In genomic region chr12:89768586-89769482, GRCh38 we compare ENCODE assay signal across 9 cellular contexts.
A peak's percentile ranks its signal among the peaks of the same experiment; 100 is the strongest.
DNase-seq lines count a peak whose midpoint lies in the region; ATAC-seq, FAIRE-seq and TF ChIP-seq lines count a peak whose summit lies in the region.
"Had no signal": no experiment of that assay in that cellular context is flagged by ENCODE, and none has a peak within 500 bp of the region (broad histone marks: within the 10 kb centered on the region; RNA-seq: fewer than 3 reads in every experiment).

No MANE protein-coding gene starts in this region.

- H3K27me3 ChIP-seq in astrocyte (ENCODE audit: insufficient read depth, low read length) = no peaks in the 10 kb centered on the region

- FAIRE-seq in astrocyte (lab: Jason Lieb, UNC) = no peak

- H4K20me1 ChIP-seq in astrocyte (ENCODE audit: insufficient read depth, low read length) = no peaks in the 10 kb centered on the region

- ATAC-seq in HG03342 (IDR thresholded peaks at IDR 0.05; ENCODE audit: unreplicated experiment) = no peak

- H2AFZ ChIP-seq in astrocyte (ENCODE audit: low read depth, low read length) = no peak overlapping the region

- H3K4me3 ChIP-seq in astrocyte (ENCODE audit: insufficient read depth, low read depth, low read length) = no peak overlapping the region

- H3K9ac ChIP-seq in astrocyte (ENCODE audit: low read length) = no peak overlapping the region

- intact Hi-C loops in activated T-helper 1 cell treated with anti-CD3 and anti-CD28 coated beads, Interleukin-12 subunit alpha, Interleukin-12 subunit beta, Interleukin-2, Interleukin-4 antibody, amounts not matched to agents 30 ng/mL and 10 ng/mL and 1 ng/mL, durations not matched to agents 14 hours and 24 hours and 36 hours (cut with micrococcal nuclease) = loop anchor here (1.0 kb wide), 1 partner anchor 13 kb away; no protein-coding TSS in a partner anchor

- no peaks in the 10 kb centered on the region for H3K27me3 Mint-ChIP-seq in astrocyte (ENCODE audit: low read depth, unreplicated experiment)
- no peaks in the 10 kb centered on the region for H3K27me3 Mint-ChIP-seq in osteocyte (ENCODE audit: unreplicated experiment)
- H3K27me3 Mint-ChIP-seq in activated T-helper 1 cell treated with anti-CD3 and anti-CD28 coated beads, Interleukin-12 subunit alpha, Interleukin-12 subunit beta, Interleukin-2, Interleukin-4 antibody, amounts not matched to agents 30 ng/mL and 10 ng/mL and 1 ng/mL, durations not matched to agents 14 hours and 24 hours and 36 hours (ENCODE audit: insufficient read depth) = no peaks in the 10 kb centered on the region

- H3K4me2 ChIP-seq in astrocyte (ENCODE audit: low read length) = peak overlapping the region; percentile 9

- no peak overlapping the region for H3K4me3 Mint-ChIP-seq in astrocyte (ENCODE audit: unreplicated experiment)
- no peak overlapping the region for H3K4me3 Mint-ChIP-seq in osteocyte (ENCODE audit: unreplicated experiment)
- H3K4me3 Mint-ChIP-seq in activated T-helper 1 cell treated with anti-CD3 and anti-CD28 coated beads, Interleukin-12 subunit alpha, Interleukin-12 subunit beta, Interleukin-2, Interleukin-4 antibody, amounts not matched to agents 30 ng/mL and 10 ng/mL and 1 ng/mL, durations not matched to agents 14 hours and 24 hours and 36 hours = no peak overlapping the region

- peak overlapping the region; percentile 43 for H3K27ac ChIP-seq in astrocyte (ENCODE audit: low read depth, low read length)

- no peaks in the 10 kb centered on the region for H3K79me2 ChIP-seq in astrocyte (ENCODE audit: insufficient read depth, low read length)

- no peaks in the 10 kb centered on the region for H3K36me3 ChIP-seq in astrocyte (ENCODE audit: insufficient read depth, low read length)

- peaks cover 7% of the 10 kb centered on the region for H3K9me3 Mint-ChIP-seq in astrocyte (ENCODE audit: unreplicated experiment)
- H3K9me3 Mint-ChIP-seq in osteocyte (ENCODE audit: unreplicated experiment) = peaks cover 3% of the 10 kb centered on the region
- peaks cover 13% of the 10 kb centered on the region for H3K9me3 Mint-ChIP-seq in activated T-helper 1 cell treated with anti-CD3 and anti-CD28 coated beads, Interleukin-12 subunit alpha, Interleukin-12 subunit beta, Interleukin-2, Interleukin-4 antibody, amounts not matched to agents 30 ng/mL and 10 ng/mL and 1 ng/mL, durations not matched to agents 14 hours and 24 hours and 36 hours

- H3K4me1 ChIP-seq in astrocyte (ENCODE audit: insufficient read depth, low read length) = peaks cover 7% of the 10 kb centered on the region

- TF ChIP-seq CTCF in astrocyte (IDR thresholded peaks at IDR 0.05; ENCODE audit: insufficient read depth, low read depth, low read length) (no peak), osteocyte (IDR thresholded peaks at IDR 0.05) (no peak)

- no peaks in the 10 kb centered on the region for H3K9me3 ChIP-seq in astrocyte (ENCODE audit: insufficient read depth, low read depth, low read length)

- peak; percentile 91 for DNase-seq in Daoy (ENCODE audit: low read depth)
- DNase-seq in M059J (ENCODE audit: low read depth) = peak; percentile 98
- DNase-seq in astrocyte (ENCODE audit: low read depth) = peak; percentile 86
- no peak for DNase-seq in osteocyte (ENCODE audit: extremely low spot score, unreplicated experiment)
- no peak for DNase-seq in mesenteric fat pad (ENCODE audit: low spot score)
- no peak for DNase-seq in activated T-helper 1 cell treated with anti-CD3 and anti-CD28 coated beads, Interleukin-12 subunit alpha, Interleukin-12 subunit beta, Interleukin-2, Interleukin-4 antibody, amounts not matched to agents 30 ng/mL and 10 ng/mL and 1 ng/mL, durations not matched to agents 14 hours and 24 hours and 36 hours (ENCODE audit: low spot score)
- no peak for DNase-seq in medulla oblongata (ENCODE audit: extremely low spot score)
- DNase-seq: Karpas-422 had no signal

- no peak overlapping the region for H3K27ac Mint-ChIP-seq in astrocyte (ENCODE audit: unreplicated experiment)
- peak overlapping the region; percentile 18 for H3K27ac Mint-ChIP-seq in osteocyte (ENCODE audit: unreplicated experiment)
- H3K27ac Mint-ChIP-seq in activated T-helper 1 cell treated with anti-CD3 and anti-CD28 coated beads, Interleukin-12 subunit alpha, Interleukin-12 subunit beta, Interleukin-2, Interleukin-4 antibody, amounts not matched to agents 30 ng/mL and 10 ng/mL and 1 ng/mL, durations not matched to agents 14 hours and 24 hours and 36 hours = no peak overlapping the region

- H3K36me3 Mint-ChIP-seq in astrocyte (ENCODE audit: low read depth, unreplicated experiment) = no peaks in the 10 kb centered on the region
- no peaks in the 10 kb centered on the region for H3K36me3 Mint-ChIP-seq in osteocyte (ENCODE audit: unreplicated experiment)
- no peaks in the 10 kb centered on the region for H3K36me3 Mint-ChIP-seq in activated T-helper 1 cell treated with anti-CD3 and anti-CD28 coated beads, Interleukin-12 subunit alpha, Interleukin-12 subunit beta, Interleukin-2, Interleukin-4 antibody, amounts not matched to agents 30 ng/mL and 10 ng/mL and 1 ng/mL, durations not matched to agents 14 hours and 24 hours and 36 hours (ENCODE audit: low read depth)

- H3K4me1 Mint-ChIP-seq in astrocyte (ENCODE audit: low read depth, unreplicated experiment) = peaks cover 14% of the 10 kb centered on the region
- H3K4me1 Mint-ChIP-seq in osteocyte (ENCODE audit: unreplicated experiment) = peaks cover 7% of the 10 kb centered on the region
- H3K4me1 Mint-ChIP-seq in activated T-helper 1 cell treated with anti-CD3 and anti-CD28 coated beads, Interleukin-12 subunit alpha, Interleukin-12 subunit beta, Interleukin-2, Interleukin-4 antibody, amounts not matched to agents 30 ng/mL and 10 ng/mL and 1 ng/mL, durations not matched to agents 14 hours and 24 hours and 36 hours (ENCODE audit: low read depth) = peaks cover 15% of the 10 kb centered on the region

Comparison
In these comparisons a context has a peak if more than half of its experiments do, and no peak if none do; other contexts are left out.
1. DNase-seq: peak in Daoy (single experiment), M059J (single experiment) and astrocyte (single experiment); none in osteocyte (single experiment), mesenteric fat pad (single experiment), activated T-helper 1 cell treated with anti-CD3 and anti-CD28 coated beads, Interleukin-12 subunit alpha, Interleukin-12 subunit beta, Interleukin-2, Interleukin-4 antibody, amounts not matched to agents 30 ng/mL and 10 ng/mL and 1 ng/mL, durations not matched to agents 14 hours and 24 hours and 36 hours (single experiment) and medulla oblongata (single experiment).